In genomic region chr20:21436186-21436585, GRCh38 we compare ENCODE assay signal across 16 cellular contexts. TPM values are rescaled to one million over a fixed set of nuclear protein-coding genes. Genes with fewer than 3 reads are reported as not detected.
DNase-seq lines count a peak whose midpoint lies in the region; ATAC-seq, FAIRE-seq and TF ChIP-seq lines count a peak whose summit lies in the region.
"Had no signal": no experiment of that assay in that cellular context is flagged by ENCODE, and none has a peak within 500 bp of the region (broad histone marks: within the 10 kb centered on the region; RNA-seq: fewer than 3 reads in every experiment).

No MANE protein-coding gene starts in this region.

- no peak for TF ChIP-seq POLR2A in ovary (IDR thresholded peaks at IDR 0.05)

- no peak overlapping the region for H2BK5ac ChIP-seq in trophoblast cell (ENCODE audit: low read depth, low read length, poor library complexity)

- no peaks in the 10 kb centered on the region for H3K79me1 ChIP-seq in trophoblast cell (ENCODE audit: low read length)

- no peak overlapping the region for H2AFZ ChIP-seq in trophoblast cell (ENCODE audit: insufficient read depth, low read length, poor library complexity)

- H3K4me1 ChIP-seq in trophoblast cell (ENCODE audit: control insufficient read depth in 1 of 2, insufficient read depth in 2 of 2, low read length in 2 of 2) (no peaks in the 10 kb centered on the region), ovary (ENCODE audit: insufficient read depth) (no peaks in the 10 kb centered on the region)
- H3K4me1 ChIP-seq: ascending aorta, gastroesophageal sphincter had no signal

- H4K91ac ChIP-seq in trophoblast cell (ENCODE audit: low read depth, low read length) = no peak overlapping the region

- no peak overlapping the region for H3K23ac ChIP-seq in trophoblast cell (ENCODE audit: low read length)

- no peak overlapping the region for H2BK12ac ChIP-seq in trophoblast cell (ENCODE audit: low read length)

- intact Hi-C loops in ovary (cut with DNase I) = no loop called here

- no peak overlapping the region for H2BK120ac ChIP-seq in trophoblast cell (ENCODE audit: insufficient read depth, low read length, poor library complexity)

- no peak overlapping the region for H4K12ac ChIP-seq in trophoblast cell (ENCODE audit: low read depth, low read length)

- ATAC-seq in HG02852 (IDR thresholded peaks at IDR 0.05; ENCODE audit: unreplicated experiment) (no peak), GM19467 (IDR thresholded peaks at IDR 0.05; ENCODE audit: unreplicated experiment) (no peak)
- ATAC-seq: gastroesophageal sphincter, K562 had no signal

- peak; percentile 99 for FAIRE-seq in RCC 7860 (lab: Jason Lieb, UNC)
- FAIRE-seq: K562 had no signal

- H3K18ac ChIP-seq in trophoblast cell (ENCODE audit: low read length) = no peak overlapping the region

- H3K4me2 ChIP-seq in trophoblast cell (ENCODE audit: low read length) = no peak overlapping the region

- H3K9me3 ChIP-seq in trophoblast cell (ENCODE audit: insufficient read depth, low read depth, low read length) (no peaks in the 10 kb centered on the region), ovary (no peaks in the 10 kb centered on the region), WERI-Rb-1 (ENCODE audit: severe bottlenecking) (no peaks in the 10 kb centered on the region)
- H3K9me3 ChIP-seq: ascending aorta, gastroesophageal sphincter, thoracic aorta had no signal

- H3K27me3 ChIP-seq in trophoblast cell (ENCODE audit: insufficient read depth, low read length) (no peaks in the 10 kb centered on the region), ovary (no peaks in the 10 kb centered on the region), WERI-Rb-1 (ENCODE audit: insufficient read depth, low read depth, severe bottlenecking) (peaks cover 60% of the 10 kb centered on the region)
- H3K27me3 ChIP-seq: ascending aorta had no signal

- no peak for TF ChIP-seq EP300 in ovary (IDR thresholded peaks at IDR 0.05)

- no peak for TF ChIP-seq CTCF in ovary (IDR thresholded peaks at IDR 0.05)
- no peak for TF ChIP-seq CTCF in WERI-Rb-1 (IDR thresholded peaks at IDR 0.05; ENCODE audit: low read depth, low read length)

- H3K36me3 ChIP-seq in trophoblast cell (ENCODE audit: control insufficient read depth in 1 of 2, insufficient read depth in 2 of 2, low read length in 2 of 2) (no peaks in the 10 kb centered on the region), ovary (no peaks in the 10 kb centered on the region), WERI-Rb-1 (no peaks in the 10 kb centered on the region)
- H3K36me3 ChIP-seq: ascending aorta, gastroesophageal sphincter, thoracic aorta had no signal

- H3K27ac ChIP-seq in epithelial cell of prostate (peak overlapping the region; percentile 74), trophoblast cell (ENCODE audit: low read depth, low read length) (no peak overlapping the region), ovary (no peak overlapping the region), WERI-Rb-1 (no peak overlapping the region)
- H3K27ac ChIP-seq: ascending aorta, gastroesophageal sphincter, thoracic aorta had no signal

- H3K4me3 ChIP-seq in trophoblast cell (ENCODE audit: low read depth, low read length) (no peak overlapping the region), ovary (no peak overlapping the region), WERI-Rb-1 (ENCODE audit: low read depth, low read length) (no peak overlapping the region)
- H3K4me3 ChIP-seq: ascending aorta, gastroesophageal sphincter, K562, thoracic aorta had no signal

- H3K4ac ChIP-seq in trophoblast cell (ENCODE audit: low read depth, low read length) = no peak overlapping the region

- no peak overlapping the region for H3K14ac ChIP-seq in trophoblast cell (ENCODE audit: low read length)

- H2AK5ac ChIP-seq in trophoblast cell (ENCODE audit: low read length) = no peak overlapping the region

- no CpG with 5 or more reads among the region's 4 CpGs for WGBS in trophoblast cell (ENCODE audit: extremely low coverage, insufficient coverage, insufficient read length)
- WGBS in ovary, 3 donors = 60 to 69% (median 63%) methylated on average over 4 of the region's 4 CpGs

- H3K79me2 ChIP-seq in trophoblast cell (ENCODE audit: control insufficient read depth, insufficient read depth, low read length, poor library complexity) = no peaks in the 10 kb centered on the region

- peak; percentile 92 for DNase-seq in EL
- peak; percentile 98 for DNase-seq in RCC 7860 (ENCODE audit: low spot score)
- DNase-seq in epithelial cell of prostate (ENCODE audit: low read depth, low spot score) = peak; percentile 57
- DNase-seq in trophoblast cell = peak; percentile 3 to 41
- DNase-seq in ovary = no peak
- DNase-seq in WERI-Rb-1 = no peak
- DNase-seq: activated CD8-positive, alpha-beta memory T cell treated with anti-CD3 and anti-CD28 coated beads, Interleukin-2, amount 50 U/mL, for 4 hours; DMS 273 treated with DMSO at 0.1 percent for 48 hours; NCI-H2081 had no signal

- H3K9ac ChIP-seq in trophoblast cell (ENCODE audit: low read length) = no peak overlapping the region

- no peak overlapping the region for H4K8ac ChIP-seq in trophoblast cell (ENCODE audit: low read depth, low read length)

RNA-seq across cellular contexts. Expression of gene NKX2-4, which starts 38.9 kb away (rescaled TPM):
- polyA plus RNA-seq in trophoblast cell (2013) = not detected in 2 replicates
- not detected for total RNA-seq in ovary
- polyA plus RNA-seq in ovary = not detected
- total RNA-seq: ascending aorta, gastroesophageal sphincter, K562, OCI-LY7, thoracic aorta had no signal
- polyA plus RNA-seq: K562 had no signal

Comparison
In these comparisons a context has a peak if more than half of its experiments do, and no peak if none do; other contexts are left out.
1. DNase-seq: peak in EL (single experiment), RCC 7860 (single experiment), epithelial cell of prostate (single experiment) and trophoblast cell (2 of 2); none in ovary (0 of 5) and WERI-Rb-1 (single experiment).